16 cellular contexts compared by ENCODE assay signal in genomic region chr13:27137759-27138158, GRCh38. TPM values are rescaled to one million over a fixed set of nuclear protein-coding genes. Genes with fewer than 3 reads are reported as not detected.
A peak's percentile ranks its signal among the peaks of the same experiment; 100 is the strongest.
DNase-seq lines count a peak whose midpoint lies in the region; ATAC-seq and TF ChIP-seq lines count a peak whose summit lies in the region.
"Had no signal": no experiment of that assay in that cellular context is flagged by ENCODE, and none has a peak within 500 bp of the region (broad histone marks: within the 10 kb centered on the region; RNA-seq: fewer than 3 reads in every experiment).

No MANE protein-coding gene starts in this region.

- H3K36me3 ChIP-seq in right atrium auricular region (no peaks in the 10 kb centered on the region), mucosa of descending colon (ENCODE audit: low read depth) (no peaks in the 10 kb centered on the region)
- H3K36me3 ChIP-seq: vagina had no signal

- peak; percentile 44 for DNase-seq in Right ventricle myocardium superior
- no peak for DNase-seq in right atrium auricular region (ENCODE audit: low spot score)
- peak; percentile 46 for DNase-seq in cerebellar cortex (ENCODE audit: low spot score)
- DNase-seq in mucosa of descending colon, result no peak
- peak; percentile 55 for DNase-seq in superior temporal gyrus (ENCODE audit: extremely low spot score)
- no peak for DNase-seq in SHP77 (lab: John Stamatoyannopoulos, UW)
- no peak for DNase-seq in SK-N-DZ (ENCODE audit: low spot score)
- DNase-seq: activated CD4-positive, alpha-beta memory T cell treated with anti-CD3 and anti-CD28 coated beads, Interleukin-2, amount 10 ng/mL, durations not matched to agents 7 days and 5 days; activated effector memory CD4-positive, alpha-beta T cell treated with Interleukin-2 at 50 U/mL for 16 hours; CD8-positive, alpha-beta memory T cell; effector CD4-positive, alpha-beta T cell; GDM1; MV-4-11 had no signal

- no peak for TF ChIP-seq CTCF in right atrium auricular region (IDR thresholded peaks at IDR 0.05)
- no peak for TF ChIP-seq CTCF in mucosa of descending colon (IDR thresholded peaks at IDR 0.05)

- H3K27me3 ChIP-seq in right atrium auricular region, result no peaks in the 10 kb centered on the region
- H3K27me3 ChIP-seq: vagina had no signal

- ATAC-seq in Right ventricle myocardium superior (ENCODE audit: poor library complexity) (peak; percentile 82), mucosa of descending colon (peak; percentile 12), GM18909 (IDR thresholded peaks at IDR 0.05; ENCODE audit: poor library complexity, unreplicated experiment) (no peak)

- no peak overlapping the region for H3K4me3 ChIP-seq in right atrium auricular region
- no peak overlapping the region for H3K4me3 ChIP-seq in mucosa of descending colon
- H3K4me3 ChIP-seq: SK-N-MC, vagina had no signal

- H3K4me1 ChIP-seq in right atrium auricular region (peaks cover 0 to 16% of the 10 kb centered on the region in 2 donors), mucosa of descending colon (ENCODE audit: low read depth) (no peaks in the 10 kb centered on the region)

- no peak overlapping the region for H3K27ac ChIP-seq in right atrium auricular region
- H3K27ac ChIP-seq: SK-N-MC, vagina had no signal

- intact Hi-C loops in Right ventricle myocardium superior (cut with DNase I) (no loop called here), mucosa of descending colon (cut with DNase I, micrococcal nuclease) (no loop called here)

- peaks cover 0 to 4% of the 10 kb centered on the region in 2 donors for H3K9me3 ChIP-seq in right atrium auricular region
- H3K9me3 ChIP-seq in mucosa of descending colon, result no peaks in the 10 kb centered on the region
- H3K9me3 ChIP-seq: vagina had no signal

RNA-seq across cellular contexts. Expression of gene USP12, which starts 33.9 kb away (rescaled TPM):
- total RNA-seq in Right ventricle myocardium superior (17.2 TPM), right atrium auricular region (10 to 100 TPM; 11.6 to 23.0 TPM), mucosa of descending colon (10 to 100 TPM; 34.3 to 77.1 (median 45.0) TPM)
- 9.9 and 11.5 TPM in 2 replicates for polyA plus RNA-seq in SK-N-DZ (2014; cell fraction: cytosol; rRNA removed)
- polyA plus RNA-seq in SK-N-DZ (2014; cell fraction: nucleus; rRNA removed), result 9.3 and 10.7 TPM in 2 replicates

Comparison
In these comparisons a context has a peak if more than half of its experiments do, and no peak if none do; other contexts are left out.
1. DNase-seq: peak in Right ventricle myocardium superior (single experiment), cerebellar cortex (single experiment) and superior temporal gyrus (single experiment); none in right atrium auricular region (single experiment), mucosa of descending colon (0 of 3), SHP77 (0 of 2) and SK-N-DZ (single experiment).